Comparison of ENCODE assay signal across 8 cellular contexts in the genomic region with DNA sequence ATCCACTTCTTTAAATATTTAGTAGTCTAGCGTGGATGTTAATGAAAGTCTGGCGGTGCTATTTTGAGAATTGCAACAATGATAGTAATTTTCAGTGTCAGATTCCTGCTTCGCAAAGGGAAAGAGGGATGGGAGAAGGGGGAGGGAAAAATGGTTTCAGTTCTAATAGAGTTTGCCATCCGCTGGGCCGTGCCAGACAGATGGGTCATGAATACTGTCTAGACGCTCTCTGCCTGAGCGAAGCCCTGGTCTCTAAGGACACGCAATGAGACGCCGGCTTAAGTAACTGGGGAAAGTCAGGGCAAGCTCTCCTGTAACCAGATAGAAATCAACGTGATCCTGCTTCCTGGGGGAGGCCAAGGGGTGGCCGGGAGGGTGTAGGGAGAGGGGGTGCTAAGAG.
A peak's percentile ranks its signal among the peaks of the same experiment; 100 is the strongest.
DNase-seq lines count a peak whose midpoint lies in the region; ATAC-seq and TF ChIP-seq lines count a peak whose summit lies in the region.

No MANE protein-coding gene starts in this region.

- no peak overlapping the region for H3K27ac ChIP-seq in upper lobe of right lung

- peaks cover 1% of the 10 kb centered on the region for H3K36me3 Mint-ChIP-seq in activated naive CD4-positive, alpha-beta T cell treated with anti-CD3 and anti-CD28 coated beads, Interleukin-2, amount 50 U/mL, for 24 hours
- H3K36me3 Mint-ChIP-seq in WTC11 = no peaks in the 10 kb centered on the region

- H3K4me1 ChIP-seq in upper lobe of right lung = peaks cover 23% of the 10 kb centered on the region

- POLR2A ChIA-PET in WTC11 (lab: Charles Lee) = no interaction called here

- no peaks in the 10 kb centered on the region for H3K36me3 ChIP-seq in upper lobe of right lung

- no peaks in the 10 kb centered on the region for H3K27me3 ChIP-seq in upper lobe of right lung

- H3K4me3 Mint-ChIP-seq in activated naive CD4-positive, alpha-beta T cell treated with anti-CD3 and anti-CD28 coated beads, Interleukin-2, amount 50 U/mL, for 24 hours = no peak overlapping the region
- H3K4me3 Mint-ChIP-seq in WTC11 = no peak overlapping the region; the same call in 1 of the 2 replicates

- peak overlapping the region; percentile 24 for H3K27ac Mint-ChIP-seq in activated naive CD4-positive, alpha-beta T cell treated with anti-CD3 and anti-CD28 coated beads, Interleukin-2, amount 50 U/mL, for 24 hours
- peak overlapping the region; percentile 73 for H3K27ac Mint-ChIP-seq in WTC11

- H3K9me3 Mint-ChIP-seq in activated naive CD4-positive, alpha-beta T cell treated with anti-CD3 and anti-CD28 coated beads, Interleukin-2, amount 50 U/mL, for 24 hours = no peaks in the 10 kb centered on the region
- no peaks in the 10 kb centered on the region for H3K9me3 Mint-ChIP-seq in WTC11

- intact Hi-C loops in upper lobe of right lung (cut with DNase I) = no loop called here

- ATAC-seq in WTC11 (peak; percentile 65), upper lobe of right lung (peak; percentile 10), GM18907 (IDR thresholded peaks at IDR 0.05; ENCODE audit: unreplicated experiment) (no peak), HG03139 (IDR thresholded peaks at IDR 0.05; ENCODE audit: unreplicated experiment) (no peak)

- H3K4me1 Mint-ChIP-seq in activated naive CD4-positive, alpha-beta T cell treated with anti-CD3 and anti-CD28 coated beads, Interleukin-2, amount 50 U/mL, for 24 hours = peaks cover 34% of the 10 kb centered on the region
- H3K4me1 Mint-ChIP-seq in WTC11 = peaks cover 62% of the 10 kb centered on the region

- H3K9me3 ChIP-seq in upper lobe of right lung = no peaks in the 10 kb centered on the region

- CTCF ChIA-PET in WTC11 (lab: Charles Lee) = interaction anchor here (0.7 kb wide), 1 partner anchor 214 kb away, joined by 3 read pairs; no protein-coding TSS in a partner anchor

- TF ChIP-seq CTCF in WTC11 (IDR thresholded peaks at IDR 0.05) (no peak), upper lobe of right lung (IDR thresholded peaks at IDR 0.05) (no peak)

- H3K4me3 ChIP-seq in upper lobe of right lung = peak overlapping the region; percentile 2

- H3K27me3 Mint-ChIP-seq in activated naive CD4-positive, alpha-beta T cell treated with anti-CD3 and anti-CD28 coated beads, Interleukin-2, amount 50 U/mL, for 24 hours = no peaks in the 10 kb centered on the region
- H3K27me3 Mint-ChIP-seq in WTC11 (ENCODE audit: low read depth) = no peaks in the 10 kb centered on the region; the same call in 1 of the 2 replicates

- DNase-seq in activated naive CD4-positive, alpha-beta T cell (lab: John Stamatoyannopoulos, UW) = no peak
- DNase-seq in WTC11 (ENCODE audit: low spot score) (no peak), kidney glomerular epithelial cell (lab: John Stamatoyannopoulos, UW) (peak; percentile 80), upper lobe of right lung (no peak)
- no peak for DNase-seq in activated T-cell treated with anti-CD3 and anti-CD28 coated beads, Interleukin-2, amount 50 U/mL, for 48 hours

TF ChIP-seq in WTC11, 78 proteins besides CTCF, POLR2A, EP300 and RAD21 (continues in another document):
- no peak for TF ChIP-seq NFE2L1 (CRISPR knock-in tag; IDR thresholded peaks at IDR 0.05)
- TF ChIP-seq FOXJ3 (CRISPR knock-in tag; IDR thresholded peaks at IDR 0.05; ENCODE audit: borderline replicate concordance) = no peak
- TF ChIP-seq, protein P1, sequence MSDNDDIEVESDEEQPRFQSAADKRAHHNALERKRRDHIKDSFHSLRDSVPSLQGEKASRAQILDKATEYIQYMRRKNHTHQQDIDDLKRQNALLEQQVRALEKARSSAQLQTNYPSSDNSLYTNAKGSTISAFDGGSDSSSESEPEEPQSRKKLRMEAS (CRISPR knock-in tag; IDR thresholded peaks at IDR 0.05) = no peak
- TF ChIP-seq GRHL2 (CRISPR knock-in tag; IDR thresholded peaks at IDR 0.05; ENCODE audit: insufficient replicate concordance, severe bottlenecking) = no peak
- TF ChIP-seq ZNF138 (CRISPR knock-in tag; conservative IDR thresholded peaks at IDR 0.05) = no peak
- TF ChIP-seq HMGA2 (CRISPR knock-in tag; IDR thresholded peaks at IDR 0.05) = no peak
- TF ChIP-seq, protein P2, sequence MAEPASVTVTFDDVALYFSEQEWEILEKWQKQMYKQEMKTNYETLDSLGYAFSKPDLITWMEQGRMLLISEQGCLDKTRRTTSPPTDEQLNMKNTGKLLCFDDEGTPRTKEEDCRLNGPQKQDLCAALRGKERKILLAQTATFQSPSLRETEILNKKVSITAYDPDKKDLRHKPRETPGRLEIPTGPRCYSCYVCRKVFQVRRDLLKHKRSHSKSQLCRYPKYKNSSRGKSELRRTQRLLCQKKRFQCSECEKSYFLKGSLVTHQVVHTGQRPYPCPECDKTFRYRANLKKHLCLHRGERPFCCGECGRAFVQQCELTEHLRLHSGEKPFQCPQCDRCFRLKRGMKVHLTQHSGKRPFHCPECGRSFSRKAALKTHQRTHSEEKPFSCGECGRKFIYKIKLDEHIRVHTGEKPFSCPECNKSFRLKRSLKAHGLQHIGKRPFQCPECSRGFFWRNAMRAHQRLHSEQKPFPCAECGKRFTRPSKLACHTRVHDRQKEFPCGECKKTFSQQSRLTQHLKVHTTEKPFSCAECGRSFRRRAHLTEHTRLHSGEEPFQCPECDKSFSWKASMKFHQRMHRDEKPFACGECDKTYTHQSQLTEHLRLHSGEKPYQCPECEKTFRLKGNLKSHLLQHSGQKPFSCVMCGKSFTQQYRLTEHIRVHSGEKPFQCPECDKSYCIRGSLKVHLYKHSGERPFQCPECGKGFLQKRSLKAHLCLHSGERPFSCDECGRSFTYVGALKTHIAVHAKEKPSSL (CRISPR knock-in tag; conservative IDR thresholded peaks at IDR 0.05) = no peak
- TF ChIP-seq TEAD1 (CRISPR knock-in tag; IDR thresholded peaks at IDR 0.05) = no peak
- TF ChIP-seq, protein P3, sequence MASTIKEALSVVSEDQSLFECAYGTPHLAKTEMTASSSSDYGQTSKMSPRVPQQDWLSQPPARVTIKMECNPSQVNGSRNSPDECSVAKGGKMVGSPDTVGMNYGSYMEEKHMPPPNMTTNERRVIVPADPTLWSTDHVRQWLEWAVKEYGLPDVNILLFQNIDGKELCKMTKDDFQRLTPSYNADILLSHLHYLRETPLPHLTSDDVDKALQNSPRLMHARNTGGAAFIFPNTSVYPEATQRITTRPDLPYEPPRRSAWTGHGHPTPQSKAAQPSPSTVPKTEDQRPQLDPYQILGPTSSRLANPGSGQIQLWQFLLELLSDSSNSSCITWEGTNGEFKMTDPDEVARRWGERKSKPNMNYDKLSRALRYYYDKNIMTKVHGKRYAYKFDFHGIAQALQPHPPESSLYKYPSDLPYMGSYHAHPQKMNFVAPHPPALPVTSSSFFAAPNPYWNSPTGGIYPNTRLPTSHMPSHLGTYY (CRISPR knock-in tag; IDR thresholded peaks at IDR 0.05) = no peak
- no peak for TF ChIP-seq TP53 (CRISPR knock-in tag; IDR thresholded peaks at IDR 0.05)
- no peak for TF ChIP-seq MYBL2 (CRISPR knock-in tag; IDR thresholded peaks at IDR 0.05)
- no peak for TF ChIP-seq ATF1 (CRISPR knock-in tag; IDR thresholded peaks at IDR 0.05)
- TF ChIP-seq, protein P4, sequence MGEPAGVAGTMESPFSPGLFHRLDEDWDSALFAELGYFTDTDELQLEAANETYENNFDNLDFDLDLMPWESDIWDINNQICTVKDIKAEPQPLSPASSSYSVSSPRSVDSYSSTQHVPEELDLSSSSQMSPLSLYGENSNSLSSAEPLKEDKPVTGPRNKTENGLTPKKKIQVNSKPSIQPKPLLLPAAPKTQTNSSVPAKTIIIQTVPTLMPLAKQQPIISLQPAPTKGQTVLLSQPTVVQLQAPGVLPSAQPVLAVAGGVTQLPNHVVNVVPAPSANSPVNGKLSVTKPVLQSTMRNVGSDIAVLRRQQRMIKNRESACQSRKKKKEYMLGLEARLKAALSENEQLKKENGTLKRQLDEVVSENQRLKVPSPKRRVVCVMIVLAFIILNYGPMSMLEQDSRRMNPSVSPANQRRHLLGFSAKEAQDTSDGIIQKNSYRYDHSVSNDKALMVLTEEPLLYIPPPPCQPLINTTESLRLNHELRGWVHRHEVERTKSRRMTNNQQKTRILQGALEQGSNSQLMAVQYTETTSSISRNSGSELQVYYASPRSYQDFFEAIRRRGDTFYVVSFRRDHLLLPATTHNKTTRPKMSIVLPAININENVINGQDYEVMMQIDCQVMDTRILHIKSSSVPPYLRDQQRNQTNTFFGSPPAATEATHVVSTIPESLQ (CRISPR knock-in tag; IDR thresholded peaks at IDR 0.05) = no peak
- TF ChIP-seq CREB1 (CRISPR knock-in tag; IDR thresholded peaks at IDR 0.05) = no peak
- no peak for TF ChIP-seq SMAD4 (CRISPR knock-in tag; IDR thresholded peaks at IDR 0.05)
- no peak for TF ChIP-seq IRF2 (CRISPR knock-in tag; IDR thresholded peaks at IDR 0.05; ENCODE audit: borderline replicate concordance, low read depth)
- TF ChIP-seq, protein P5, sequence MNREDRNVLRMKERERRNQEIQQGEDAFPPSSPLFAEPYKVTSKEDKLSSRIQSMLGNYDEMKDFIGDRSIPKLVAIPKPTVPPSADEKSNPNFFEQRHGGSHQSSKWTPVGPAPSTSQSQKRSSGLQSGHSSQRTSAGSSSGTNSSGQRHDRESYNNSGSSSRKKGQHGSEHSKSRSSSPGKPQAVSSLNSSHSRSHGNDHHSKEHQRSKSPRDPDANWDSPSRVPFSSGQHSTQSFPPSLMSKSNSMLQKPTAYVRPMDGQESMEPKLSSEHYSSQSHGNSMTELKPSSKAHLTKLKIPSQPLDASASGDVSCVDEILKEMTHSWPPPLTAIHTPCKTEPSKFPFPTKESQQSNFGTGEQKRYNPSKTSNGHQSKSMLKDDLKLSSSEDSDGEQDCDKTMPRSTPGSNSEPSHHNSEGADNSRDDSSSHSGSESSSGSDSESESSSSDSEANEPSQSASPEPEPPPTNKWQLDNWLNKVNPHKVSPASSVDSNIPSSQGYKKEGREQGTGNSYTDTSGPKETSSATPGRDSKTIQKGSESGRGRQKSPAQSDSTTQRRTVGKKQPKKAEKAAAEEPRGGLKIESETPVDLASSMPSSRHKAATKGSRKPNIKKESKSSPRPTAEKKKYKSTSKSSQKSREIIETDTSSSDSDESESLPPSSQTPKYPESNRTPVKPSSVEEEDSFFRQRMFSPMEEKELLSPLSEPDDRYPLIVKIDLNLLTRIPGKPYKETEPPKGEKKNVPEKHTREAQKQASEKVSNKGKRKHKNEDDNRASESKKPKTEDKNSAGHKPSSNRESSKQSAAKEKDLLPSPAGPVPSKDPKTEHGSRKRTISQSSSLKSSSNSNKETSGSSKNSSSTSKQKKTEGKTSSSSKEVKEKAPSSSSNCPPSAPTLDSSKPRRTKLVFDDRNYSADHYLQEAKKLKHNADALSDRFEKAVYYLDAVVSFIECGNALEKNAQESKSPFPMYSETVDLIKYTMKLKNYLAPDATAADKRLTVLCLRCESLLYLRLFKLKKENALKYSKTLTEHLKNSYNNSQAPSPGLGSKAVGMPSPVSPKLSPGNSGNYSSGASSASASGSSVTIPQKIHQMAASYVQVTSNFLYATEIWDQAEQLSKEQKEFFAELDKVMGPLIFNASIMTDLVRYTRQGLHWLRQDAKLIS (CRISPR knock-in tag; IDR thresholded peaks at IDR 0.05; ENCODE audit: borderline replicate concordance) = no peak

Comparison
In these comparisons a context has a peak if more than half of its experiments do, and no peak if none do; other contexts are left out.
1. ATAC-seq: peak in WTC11 (single experiment) and upper lobe of right lung (single experiment); none in GM18907 (single experiment) and HG03139 (single experiment).